2 cellular contexts compared by ENCODE assay signal in the genomic region with DNA sequence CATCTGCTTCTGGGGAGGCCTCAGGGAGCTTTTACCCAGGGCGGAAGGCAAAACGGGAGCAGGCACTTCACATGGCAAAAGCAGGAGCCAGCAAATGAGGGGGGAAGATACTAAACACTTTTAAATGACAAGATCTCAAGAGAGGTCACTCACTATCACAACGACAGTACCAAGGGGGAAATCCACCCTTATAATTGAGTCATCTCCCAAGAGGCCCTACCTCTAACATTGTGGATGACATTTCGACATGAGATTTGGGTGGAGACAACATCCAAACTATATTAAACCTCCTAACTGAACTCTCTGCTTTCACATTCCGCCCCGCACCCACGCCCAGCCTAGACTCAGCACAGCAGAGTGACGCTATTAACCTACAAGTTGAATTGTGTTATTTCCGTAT.
TF ChIP-seq lines count a peak whose summit lies in the region.

No MANE protein-coding gene starts in this region.

TF ChIP-seq in GM23338, 12 proteins besides CTCF, POLR2A, EP300 and RAD21 (continues in another document):
- TF ChIP-seq, protein P1, sequence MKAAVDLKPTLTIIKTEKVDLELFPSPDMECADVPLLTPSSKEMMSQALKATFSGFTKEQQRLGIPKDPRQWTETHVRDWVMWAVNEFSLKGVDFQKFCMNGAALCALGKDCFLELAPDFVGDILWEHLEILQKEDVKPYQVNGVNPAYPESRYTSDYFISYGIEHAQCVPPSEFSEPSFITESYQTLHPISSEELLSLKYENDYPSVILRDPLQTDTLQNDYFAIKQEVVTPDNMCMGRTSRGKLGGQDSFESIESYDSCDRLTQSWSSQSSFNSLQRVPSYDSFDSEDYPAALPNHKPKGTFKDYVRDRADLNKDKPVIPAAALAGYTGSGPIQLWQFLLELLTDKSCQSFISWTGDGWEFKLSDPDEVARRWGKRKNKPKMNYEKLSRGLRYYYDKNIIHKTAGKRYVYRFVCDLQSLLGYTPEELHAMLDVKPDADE (IDR thresholded peaks at IDR 0.05): no peak
- no peak for TF ChIP-seq EZH2 (IDR thresholded peaks at IDR 0.05; ENCODE audit: low read depth, unreplicated experiment)
- no peak for TF ChIP-seq JUNB (IDR thresholded peaks at IDR 0.05; ENCODE audit: unreplicated experiment)
- no peak for TF ChIP-seq NANOG (IDR thresholded peaks at IDR 0.05; ENCODE audit: borderline replicate concordance)
- no peak for TF ChIP-seq POLR2AphosphoS5 (IDR thresholded peaks at IDR 0.05; ENCODE audit: low read depth)
- TF ChIP-seq ZNF114 (CRISPR knock-in tag; IDR thresholded peaks at IDR 0.05): no peak
- TF ChIP-seq ZNF331 (CRISPR knock-in tag; IDR thresholded peaks at IDR 0.05; ENCODE audit: low read depth): no peak
- no peak for TF ChIP-seq STAT1 (IDR thresholded peaks at IDR 0.05; ENCODE audit: unreplicated experiment)
- TF ChIP-seq, protein P2, sequence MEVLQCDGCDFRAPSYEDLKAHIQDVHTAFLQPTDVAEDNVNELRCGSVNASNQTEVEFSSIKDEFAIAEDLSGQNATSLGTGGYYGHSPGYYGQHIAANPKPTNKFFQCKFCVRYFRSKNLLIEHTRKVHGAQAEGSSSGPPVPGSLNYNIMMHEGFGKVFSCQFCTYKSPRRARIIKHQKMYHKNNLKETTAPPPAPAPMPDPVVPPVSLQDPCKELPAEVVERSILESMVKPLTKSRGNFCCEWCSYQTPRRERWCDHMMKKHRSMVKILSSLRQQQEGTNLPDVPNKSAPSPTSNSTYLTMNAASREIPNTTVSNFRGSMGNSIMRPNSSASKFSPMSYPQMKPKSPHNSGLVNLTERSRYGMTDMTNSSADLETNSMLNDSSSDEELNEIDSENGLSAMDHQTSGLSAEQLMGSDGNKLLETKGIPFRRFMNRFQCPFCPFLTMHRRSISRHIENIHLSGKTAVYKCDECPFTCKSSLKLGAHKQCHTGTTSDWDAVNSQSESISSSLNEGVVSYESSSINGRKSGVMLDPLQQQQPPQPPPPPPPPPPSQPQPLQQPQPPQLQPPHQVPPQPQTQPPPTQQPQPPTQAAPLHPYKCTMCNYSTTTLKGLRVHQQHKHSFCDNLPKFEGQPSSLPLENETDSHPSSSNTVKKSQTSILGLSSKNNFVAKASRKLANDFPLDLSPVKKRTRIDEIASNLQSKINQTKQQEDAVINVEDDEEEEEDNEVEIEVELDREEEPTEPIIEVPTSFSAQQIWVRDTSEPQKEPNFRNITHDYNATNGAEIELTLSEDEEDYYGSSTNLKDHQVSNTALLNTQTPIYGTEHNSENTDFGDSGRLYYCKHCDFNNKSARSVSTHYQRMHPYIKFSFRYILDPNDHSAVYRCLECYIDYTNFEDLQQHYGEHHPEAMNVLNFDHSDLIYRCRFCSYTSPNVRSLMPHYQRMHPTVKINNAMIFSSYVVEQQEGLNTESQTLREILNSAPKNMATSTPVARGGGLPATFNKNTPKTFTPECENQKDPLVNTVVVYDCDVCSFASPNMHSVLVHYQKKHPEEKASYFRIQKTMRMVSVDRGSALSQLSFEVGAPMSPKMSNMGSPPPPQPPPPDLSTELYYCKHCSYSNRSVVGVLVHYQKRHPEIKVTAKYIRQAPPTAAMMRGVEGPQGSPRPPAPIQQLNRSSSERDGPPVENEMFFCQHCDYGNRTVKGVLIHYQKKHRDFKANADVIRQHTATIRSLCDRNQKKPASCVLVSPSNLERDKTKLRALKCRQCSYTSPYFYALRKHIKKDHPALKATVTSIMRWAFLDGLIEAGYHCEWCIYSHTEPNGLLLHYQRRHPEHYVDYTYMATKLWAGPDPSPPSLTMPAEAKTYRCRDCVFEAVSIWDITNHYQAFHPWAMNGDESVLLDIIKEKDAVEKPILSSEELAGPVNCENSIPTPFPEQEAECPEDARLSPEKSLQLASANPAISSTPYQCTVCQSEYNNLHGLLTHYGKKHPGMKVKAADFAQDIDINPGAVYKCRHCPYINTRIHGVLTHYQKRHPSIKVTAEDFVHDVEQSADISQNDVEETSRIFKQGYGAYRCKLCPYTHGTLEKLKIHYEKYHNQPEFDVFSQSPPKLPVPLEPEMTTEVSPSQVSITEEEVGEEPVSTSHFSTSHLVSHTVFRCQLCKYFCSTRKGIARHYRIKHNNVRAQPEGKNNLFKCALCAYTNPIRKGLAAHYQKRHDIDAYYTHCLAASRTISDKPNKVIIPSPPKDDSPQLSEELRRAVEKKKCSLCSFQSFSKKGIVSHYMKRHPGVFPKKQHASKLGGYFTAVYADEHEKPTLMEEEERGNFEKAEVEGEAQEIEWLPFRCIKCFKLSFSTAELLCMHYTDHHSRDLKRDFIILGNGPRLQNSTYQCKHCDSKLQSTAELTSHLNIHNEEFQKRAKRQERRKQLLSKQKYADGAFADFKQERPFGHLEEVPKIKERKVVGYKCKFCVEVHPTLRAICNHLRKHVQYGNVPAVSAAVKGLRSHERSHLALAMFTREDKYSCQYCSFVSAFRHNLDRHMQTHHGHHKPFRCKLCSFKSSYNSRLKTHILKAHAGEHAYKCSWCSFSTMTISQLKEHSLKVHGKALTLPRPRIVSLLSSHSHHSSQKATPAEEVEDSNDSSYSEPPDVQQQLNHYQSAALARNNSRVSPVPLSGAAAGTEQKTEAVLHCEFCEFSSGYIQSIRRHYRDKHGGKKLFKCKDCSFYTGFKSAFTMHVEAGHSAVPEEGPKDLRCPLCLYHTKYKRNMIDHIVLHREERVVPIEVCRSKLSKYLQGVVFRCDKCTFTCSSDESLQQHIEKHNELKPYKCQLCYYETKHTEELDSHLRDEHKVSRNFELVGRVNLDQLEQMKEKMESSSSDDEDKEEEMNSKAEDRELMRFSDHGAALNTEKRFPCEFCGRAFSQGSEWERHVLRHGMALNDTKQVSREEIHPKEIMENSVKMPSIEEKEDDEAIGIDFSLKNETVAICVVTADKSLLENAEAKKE (CRISPR knock-in tag; IDR thresholded peaks at IDR 0.05): no peak
- TF ChIP-seq, protein P3, sequence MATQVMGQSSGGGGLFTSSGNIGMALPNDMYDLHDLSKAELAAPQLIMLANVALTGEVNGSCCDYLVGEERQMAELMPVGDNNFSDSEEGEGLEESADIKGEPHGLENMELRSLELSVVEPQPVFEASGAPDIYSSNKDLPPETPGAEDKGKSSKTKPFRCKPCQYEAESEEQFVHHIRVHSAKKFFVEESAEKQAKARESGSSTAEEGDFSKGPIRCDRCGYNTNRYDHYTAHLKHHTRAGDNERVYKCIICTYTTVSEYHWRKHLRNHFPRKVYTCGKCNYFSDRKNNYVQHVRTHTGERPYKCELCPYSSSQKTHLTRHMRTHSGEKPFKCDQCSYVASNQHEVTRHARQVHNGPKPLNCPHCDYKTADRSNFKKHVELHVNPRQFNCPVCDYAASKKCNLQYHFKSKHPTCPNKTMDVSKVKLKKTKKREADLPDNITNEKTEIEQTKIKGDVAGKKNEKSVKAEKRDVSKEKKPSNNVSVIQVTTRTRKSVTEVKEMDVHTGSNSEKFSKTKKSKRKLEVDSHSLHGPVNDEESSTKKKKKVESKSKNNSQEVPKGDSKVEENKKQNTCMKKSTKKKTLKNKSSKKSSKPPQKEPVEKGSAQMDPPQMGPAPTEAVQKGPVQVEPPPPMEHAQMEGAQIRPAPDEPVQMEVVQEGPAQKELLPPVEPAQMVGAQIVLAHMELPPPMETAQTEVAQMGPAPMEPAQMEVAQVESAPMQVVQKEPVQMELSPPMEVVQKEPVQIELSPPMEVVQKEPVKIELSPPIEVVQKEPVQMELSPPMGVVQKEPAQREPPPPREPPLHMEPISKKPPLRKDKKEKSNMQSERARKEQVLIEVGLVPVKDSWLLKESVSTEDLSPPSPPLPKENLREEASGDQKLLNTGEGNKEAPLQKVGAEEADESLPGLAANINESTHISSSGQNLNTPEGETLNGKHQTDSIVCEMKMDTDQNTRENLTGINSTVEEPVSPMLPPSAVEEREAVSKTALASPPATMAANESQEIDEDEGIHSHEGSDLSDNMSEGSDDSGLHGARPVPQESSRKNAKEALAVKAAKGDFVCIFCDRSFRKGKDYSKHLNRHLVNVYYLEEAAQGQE (IDR thresholded peaks at IDR 0.05; ENCODE audit: unreplicated experiment): no peak

TF ChIP-seq in GM12878, 131 proteins besides CTCF, POLR2A, EP300 and RAD21 (continued from another document):
- TF ChIP-seq EGR1 (IDR thresholded peaks at IDR 0.05; ENCODE audit: borderline replicate concordance in 1 of 2, low read depth in 2 of 2, low read length in 2 of 2) (no peak), POLR2AphosphoS5 (IDR thresholded peaks at IDR 0.05; ENCODE audit: low read length) (no peak), JUNB (IDR thresholded peaks at IDR 0.05) (0 out of 2 replicates have a peak, but pooled peaks have one; percentile 8), CREM (IDR thresholded peaks at IDR 0.05; ENCODE audit: low read depth) (peak; percentile 29; the same call in 1 of the 2 replicates)
